ENCODE assay signal across 24 cellular contexts in the genomic region with DNA sequence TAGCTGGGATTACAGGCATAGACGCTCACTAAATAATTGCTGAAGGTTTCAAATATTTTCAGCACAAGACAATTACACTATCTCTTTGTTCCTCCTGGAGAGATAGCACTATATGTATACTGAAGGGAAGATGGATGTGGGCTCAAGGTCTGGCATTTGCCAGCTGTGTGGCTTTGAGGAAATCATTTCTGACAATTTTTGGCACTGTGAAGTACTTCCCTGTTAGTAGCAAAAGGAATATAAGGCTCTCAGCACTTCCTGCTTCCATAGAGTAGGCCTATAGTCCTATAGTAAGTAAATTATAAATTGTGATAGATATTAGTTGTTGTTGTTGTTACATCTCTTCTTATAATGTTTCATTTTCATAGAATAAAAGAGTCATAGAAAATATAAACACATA.
"Had no signal": no experiment of that assay in that cellular context is flagged by ENCODE, and none has a peak within 500 bp of the region (broad histone marks: within the 10 kb centered on the region; RNA-seq: fewer than 3 reads in every experiment).

No MANE protein-coding gene starts in this region.

- H3K79me2 ChIP-seq: parathyroid adenoma had no signal

- H3K4me1 ChIP-seq: foreskin keratinocyte, parathyroid adenoma, psoas muscle, right lobe of liver, spleen, tibial artery, upper lobe of right lung, vagina had no signal

- H3K27ac Mint-ChIP-seq: endodermal cell; immature natural killer cell; natural killer cell treated with Interleukin-12 subunit alpha and Interleukin-12 subunit beta and Interleukin-15 and Interleukin-18, amount 100 ng/mL, for 72 hours; stimulated activated memory B cell treated with anti-CD40 and anti-IgM and Interleukin-4, amounts not matched to agents 10 μg/mL and 1 μg/mL and 100 μg/mL, for 72 hours; stimulated activated naive CD8-positive, alpha-beta T cell treated with anti-CD3 and anti-CD28 coated beads, Interleukin-15, Interleukin-2, amounts not matched to agents 100 ng/mL and 50 ng/mL, for 24 hours had no signal

- DNase-seq: effector CD4-positive, alpha-beta T cell; endodermal cell; erythroblast; foreskin keratinocyte; immature natural killer cell; kidney; mesendoderm; occipital lobe; psoas muscle; retina; right lobe of liver; spleen; stimulated activated CD4-positive, alpha-beta T cell treated with anti-CD3 and anti-CD28 coated beads, Interleukin-15, amount 100 ng/mL, for 24 hours; stimulated activated CD4-positive, alpha-beta T cell treated with anti-CD3 and anti-CD28 coated beads, Interleukin-1b, Interleukin-23, amount 100 ng/mL, for 48 hours; stimulated activated CD4-positive, alpha-beta T cell treated with anti-CD3 and anti-CD28 coated beads, Interleukin-4, amount 100 ng/mL, for 24 hours; tibial artery; upper lobe of right lung had no signal

- H3K36me3 Mint-ChIP-seq: immature natural killer cell; natural killer cell treated with Interleukin-12 subunit alpha and Interleukin-12 subunit beta and Interleukin-15 and Interleukin-18, amount 100 ng/mL, for 72 hours; stimulated activated memory B cell treated with anti-CD40 and anti-IgM and Interleukin-4, amounts not matched to agents 10 μg/mL and 1 μg/mL and 100 μg/mL, for 72 hours had no signal

- H3K9me3 Mint-ChIP-seq: endodermal cell; stimulated activated naive CD8-positive, alpha-beta T cell treated with anti-CD3 and anti-CD28 coated beads, Interleukin-15, Interleukin-2, amounts not matched to agents 100 ng/mL and 50 ng/mL, for 24 hours had no signal

- H3K36me3 ChIP-seq: right lobe of liver, spleen, tibial artery, upper lobe of right lung, vagina had no signal

- FAIRE-seq: endothelial cell of umbilical vein, kidney had no signal

- H3K9ac ChIP-seq: parathyroid adenoma had no signal

- H3K27me3 ChIP-seq: foreskin keratinocyte, right lobe of liver, spleen, tibial artery, upper lobe of right lung, vagina had no signal

- H3K27ac ChIP-seq: coronary artery, foreskin keratinocyte, parathyroid adenoma, psoas muscle, right lobe of liver, spleen, tibial artery, upper lobe of right lung, vagina had no signal

- H3K4me3 ChIP-seq: coronary artery, psoas muscle, right lobe of liver, spleen, tibial artery, upper lobe of right lung, vagina had no signal

- H2AFZ ChIP-seq: parathyroid adenoma had no signal

- H3K4me1 Mint-ChIP-seq: immature natural killer cell; stimulated activated memory B cell treated with anti-CD40 and anti-IgM and Interleukin-4, amounts not matched to agents 10 μg/mL and 1 μg/mL and 100 μg/mL, for 72 hours had no signal

- ATAC-seq: foreskin keratinocyte; natural killer cell treated with Interleukin-12 subunit alpha and Interleukin-12 subunit beta and Interleukin-15 and Interleukin-18, amount 100 ng/mL, for 72 hours; psoas muscle; right lobe of liver; stimulated activated memory B cell treated with anti-CD40 and anti-IgM and Interleukin-4, amounts not matched to agents 10 μg/mL and 1 μg/mL and 100 μg/mL, for 72 hours; upper lobe of right lung had no signal

- H3K9me3 ChIP-seq: psoas muscle, right lobe of liver, spleen, tibial artery, upper lobe of right lung, vagina had no signal

- H3K27me3 Mint-ChIP-seq: natural killer cell treated with Interleukin-12 subunit alpha and Interleukin-12 subunit beta and Interleukin-15 and Interleukin-18, amount 100 ng/mL, for 72 hours; stimulated activated memory B cell treated with anti-CD40 and anti-IgM and Interleukin-4, amounts not matched to agents 10 μg/mL and 1 μg/mL and 100 μg/mL, for 72 hours; stimulated activated naive CD8-positive, alpha-beta T cell treated with anti-CD3 and anti-CD28 coated beads, Interleukin-15, Interleukin-2, amounts not matched to agents 100 ng/mL and 50 ng/mL, for 24 hours had no signal

- H3K4me3 Mint-ChIP-seq: endodermal cell; immature natural killer cell; natural killer cell treated with Interleukin-12 subunit alpha and Interleukin-12 subunit beta and Interleukin-15 and Interleukin-18, amount 100 ng/mL, for 72 hours; stimulated activated memory B cell treated with anti-CD40 and anti-IgM and Interleukin-4, amounts not matched to agents 10 μg/mL and 1 μg/mL and 100 μg/mL, for 72 hours; stimulated activated naive CD8-positive, alpha-beta T cell treated with anti-CD3 and anti-CD28 coated beads, Interleukin-15, Interleukin-2, amounts not matched to agents 100 ng/mL and 50 ng/mL, for 24 hours had no signal
